ENCODE assay signal across 8 cellular contexts in the genomic region with DNA sequence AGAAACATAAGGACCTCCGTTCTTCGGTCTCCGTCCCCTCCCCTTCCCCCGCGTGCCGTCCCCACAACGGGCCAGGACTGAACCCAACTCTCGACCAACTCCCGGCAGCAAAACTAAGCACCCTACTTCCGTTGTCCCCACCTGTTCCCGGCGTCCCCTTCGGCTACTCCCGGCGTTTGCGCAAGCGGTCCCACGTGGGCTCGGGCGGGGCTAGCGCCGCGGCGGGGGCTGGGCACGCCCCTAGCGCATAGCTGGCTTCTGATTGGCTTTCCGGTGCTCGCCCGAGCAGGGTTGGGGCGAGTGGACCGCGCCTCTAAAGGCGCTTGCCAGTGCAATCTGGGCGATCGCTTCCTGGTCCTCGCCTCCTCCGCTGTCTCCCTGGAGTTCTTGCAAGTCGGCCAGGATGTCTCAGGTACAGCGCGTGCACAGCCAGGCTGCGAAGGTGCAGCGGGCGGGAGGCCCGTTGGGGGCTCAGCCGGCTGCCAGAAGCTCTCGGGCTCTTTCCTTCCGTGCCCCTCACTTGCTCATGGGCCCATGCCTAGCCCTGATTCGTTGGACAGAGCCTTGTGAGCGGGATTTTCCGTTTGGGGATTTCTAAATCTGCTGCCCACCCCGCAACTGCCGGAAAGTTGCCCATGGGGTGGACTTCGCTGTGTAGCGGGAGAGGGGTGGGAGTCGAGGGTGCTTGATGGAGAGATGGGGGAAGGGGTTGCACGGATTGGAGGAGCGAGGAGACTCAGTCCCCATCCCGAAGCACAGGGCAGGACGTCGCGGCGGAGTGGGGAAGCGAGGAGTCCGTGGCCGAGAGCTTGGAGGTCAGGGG. TPM values are rescaled to one million over a fixed set of nuclear protein-coding genes. Genes with fewer than 3 reads are reported as not detected.
A peak's percentile ranks its signal among the peaks of the same experiment; 100 is the strongest.
DNase-seq lines count a peak whose midpoint lies in the region; ATAC-seq and TF ChIP-seq lines count a peak whose summit lies in the region.

Gene C2orf76, minus strand, starts transcription at position 186 of the 823 bp plus-strand sequence. CDS start 26,875 bp downstream, outside the sequence.
Gene DBI, plus strand, starts transcription at position 329 of the 823 bp plus-strand sequence. Its CDS starts 75 bp downstream, at position 404.

- H3K4me1 Mint-ChIP-seq in IgD-negative memory B cell: peaks cover 23 to 34% (median 24%) of the 10 kb centered on the region in 3 donors

- peak within 1 kb of the TSS; percentile 90 to 93 for H3K27ac ChIP-seq in mucosa of rectum (ENCODE audit: low read depth in 2 of 2, low read length in 2 of 2)

- H3K9me3 ChIP-seq in mucosa of rectum (ENCODE audit: control insufficient read depth in 2 of 2, low read length in 2 of 2): no peaks in the 10 kb centered on the region

- no peak for TF ChIP-seq CTCF in epithelial cell of proximal tubule (conservative IDR thresholded peaks at IDR 0.05; ENCODE audit: low read depth, low read length)

- H3K27me3 ChIP-seq in mucosa of rectum (ENCODE audit: control insufficient read depth in 2 of 2, insufficient read depth in 2 of 2, low read length in 2 of 2): no peaks in the 10 kb centered on the region

- no peaks in the 10 kb centered on the region for H3K9me3 Mint-ChIP-seq in IgD-negative memory B cell

- H3K4me3 Mint-ChIP-seq in IgD-negative memory B cell: peak within 1 kb of the TSS; percentile 89 to 99 (median 97)

- H3K27me3 Mint-ChIP-seq in IgD-negative memory B cell: no peaks in the 10 kb centered on the region

- ATAC-seq in GM21529 (IDR thresholded peaks at IDR 0.05; ENCODE audit: unreplicated experiment): peak; percentile 94

- peak within 1 kb of the TSS; percentile 73 to 95 (median 74) for H3K27ac Mint-ChIP-seq in IgD-negative memory B cell

- DNase-seq in DMS 273 treated with DMSO at 0.1 percent for 48 hours (lab: John Stamatoyannopoulos, UW) (peak; percentile 91), OCI-M2 (lab: John Stamatoyannopoulos, UW; ENCODE audit: unreplicated experiment) (peak; percentile 47), epithelial cell of proximal tubule (ENCODE audit: low read depth) (peak; percentile 64)
- peak; percentile 92 for DNase-seq in activated T-cell treated with anti-CD3 and anti-CD28 coated beads, Interleukin-2, amount 50 U/mL, for 1 hour
- peak; percentile 93 for DNase-seq in stimulated activated CD8-positive, alpha-beta memory T cell treated with anti-CD3 and anti-CD28 coated beads, Interleukin-4, amount 100 ng/mL, for 48 hours

- peaks cover 3% of the 10 kb centered on the region for H3K36me3 Mint-ChIP-seq in IgD-negative memory B cell

- H3K9ac ChIP-seq in mucosa of rectum (ENCODE audit: low read depth in 1 of 2, low read length in 2 of 2): peak within 1 kb of the TSS; percentile 89 to 95

- H3K36me3 ChIP-seq in mucosa of rectum (ENCODE audit: control insufficient read depth in 2 of 2, insufficient read depth in 2 of 2, low read length in 2 of 2): peaks cover 29 to 35% of the 10 kb centered on the region in 2 donors

- peaks cover 20 to 31% of the 10 kb centered on the region in 2 donors for H3K4me1 ChIP-seq in mucosa of rectum (ENCODE audit: control insufficient read depth in 2 of 2, insufficient read depth in 2 of 2, low read length in 2 of 2)

- H3K4me3 ChIP-seq in epithelial cell of proximal tubule (ENCODE audit: low read depth, low read length): peak within 1 kb of the TSS; percentile 84
- H3K4me3 ChIP-seq in mucosa of rectum (ENCODE audit: low read length in 2 of 2): peak within 1 kb of the TSS; percentile 93 to 99

RNA-seq across cellular contexts. Expression of gene C2orf76, which starts in this region (rescaled TPM):
- polyA plus RNA-seq in IgD-negative memory B cell: 19.5 TPM
- 5.4 and 9.3 TPM in 2 replicates for total RNA-seq in epithelial cell of proximal tubule

RNA-seq across cellular contexts. Expression of gene DBI, which starts in this region (rescaled TPM):
- 298 TPM for polyA plus RNA-seq in IgD-negative memory B cell
- 134 and 238 TPM in 2 replicates for total RNA-seq in epithelial cell of proximal tubule

Comparison
In these comparisons a context has a peak if more than half of its experiments do, and no peak if none do; other contexts are left out.
1. Peak in every context shown above with its lines: DNase-seq, ATAC-seq, H3K4me3 ChIP-seq and H3K27ac ChIP-seq.